8 cellular contexts compared by ENCODE assay signal in genomic region chrX:19343462-19344206, GRCh38. TPM values are rescaled to one million over a fixed set of nuclear protein-coding genes. Genes with fewer than 3 reads are reported as not detected.
DNase-seq lines count a peak whose midpoint lies in the region; ATAC-seq and TF ChIP-seq lines count a peak whose summit lies in the region.

Gene PDHA1, plus strand, starts transcription at chrX:19343927. Its CDS starts 111 bp downstream, at chrX:19344038.

- intact Hi-C loops in activated B cell treated with CpG ODN at 0.5 μM for 24 hours (cut with micrococcal nuclease) = loop anchor here (1.0 to 2.0 kb wide), 4 partner anchors 359 to 1607 kb away; partner anchors contain the start of genes CDKL5, PHKA2 and SCML1
- intact Hi-C loops in spleen (cut with DNase I; ENCODE audit: low total_unique reads) = no loop called here

- no peak for TF ChIP-seq CTCF in activated B cell treated with CpG ODN at 0.5 μM for 24 hours (IDR thresholded peaks at IDR 0.05)
- peak in 2 of 11 experiments; percentile 9 to 19 for TF ChIP-seq CTCF in spleen (IDR thresholded peaks at IDR 0.05 in 8 of 11, conservative IDR thresholded peaks at IDR 0.05 in 3 of 11)

- H3K27ac Mint-ChIP-seq in activated B cell treated with CpG ODN at 0.5 μM for 24 hours = peak within 1 kb of the TSS; percentile 83
- H3K27ac Mint-ChIP-seq in immature natural killer cell = peak within 1 kb of the TSS; percentile 81 to 93 (median 90)

- H3K36me3 Mint-ChIP-seq in activated B cell treated with CpG ODN at 0.5 μM for 24 hours (ENCODE audit: low read depth) (peaks cover 12% of the 10 kb centered on the region), immature natural killer cell (no peaks in the 10 kb centered on the region)

- H3K27ac ChIP-seq in caudate nucleus (ENCODE audit: low read depth, low read length) (peak within 1 kb of the TSS; percentile 64), spleen (peak within 1 kb of the TSS; percentile 70 to 92 (median 84))

- DNase-seq in AG08395 (ENCODE audit: low spot score) (peak; percentile 94), NCI-H345 (lab: John Stamatoyannopoulos, UW) (peak; percentile 96), activated B cell treated with CpG ODN at 0.5 μM for 24 hours (peak; percentile 81), caudate nucleus (lab: John Stamatoyannopoulos, UW) (peak; percentile 2 to 94 (median 83)), immature natural killer cell (peak; percentile 90 to 92 (median 91)), spleen (peak; percentile 96)

- H3K9me3 ChIP-seq in spleen = no peaks in the 10 kb centered on the region

- H3K4me3 ChIP-seq in spleen = peak within 1 kb of the TSS; percentile 58 to 86 (median 72)

- peak; percentile 99 for ATAC-seq in HG03196 (IDR thresholded peaks at IDR 0.05; ENCODE audit: unreplicated experiment)
- ATAC-seq in activated B cell treated with CpG ODN at 0.5 μM for 24 hours (ENCODE audit: low read depth) = peak; percentile 98

- H3K4me1 ChIP-seq in spleen = peaks cover 0 to 36% (median 19%) of the 10 kb centered on the region in 6 donors

- POLR2A ChIA-PET in activated B cell treated with CpG ODN at 0.5 μM for 24 hours (lab: Charles Lee) = interaction anchor here (0.6 kb wide), 1 partner anchor 867 kb away, joined by 3 read pairs; no protein-coding TSS in a partner anchor

- peaks cover 14% of the 10 kb centered on the region for H3K4me1 Mint-ChIP-seq in activated B cell treated with CpG ODN at 0.5 μM for 24 hours
- H3K4me1 Mint-ChIP-seq in immature natural killer cell = peaks cover 9 to 11% of the 10 kb centered on the region in 2 donors

- CTCF ChIA-PET in activated B cell treated with CpG ODN at 0.5 μM for 24 hours (lab: Charles Lee) = no interaction called here

- H3K36me3 ChIP-seq in spleen = peaks cover 0 to 4% (median 0%) of the 10 kb centered on the region in 6 donors

- peaks cover 1% of the 10 kb centered on the region for H3K27me3 Mint-ChIP-seq in activated B cell treated with CpG ODN at 0.5 μM for 24 hours
- H3K27me3 Mint-ChIP-seq in immature natural killer cell (ENCODE audit: low read depth in 3 of 3) = peaks cover 3% of the 10 kb centered on the region in 3 donors

- H3K9me3 Mint-ChIP-seq in activated B cell treated with CpG ODN at 0.5 μM for 24 hours (no peaks in the 10 kb centered on the region), immature natural killer cell (no peaks in the 10 kb centered on the region)

- in situ Hi-C loops in GM18951 (cut with MboI; ENCODE audit: low sequenced_read_pairs, unreplicated experiment) = loop anchor here (25.0 kb wide), 2 partner anchors 306 to 431 kb away; no protein-coding TSS in a partner anchor

- H3K4me3 Mint-ChIP-seq in activated B cell treated with CpG ODN at 0.5 μM for 24 hours (peak within 1 kb of the TSS; percentile 88), immature natural killer cell (peak within 1 kb of the TSS; percentile 85 to 90 (median 87))

- H3K27me3 ChIP-seq in spleen (replicated peaks in 1 of 7) = peaks cover 0 to 6% (median 0%) of the 10 kb centered on the region in 7 donors

- peak; percentile 72 for TF ChIP-seq POLR2A in GM18951 (IDR thresholded peaks at IDR 0.05; ENCODE audit: extremely low read depth, insufficient read depth, insufficient read length)
- TF ChIP-seq POLR2A in spleen (IDR thresholded peaks at IDR 0.05) = peak in 2 of 3 donors; percentile 26 to 53

- WGBS in spleen, 5 donors = 0 to 43% (median 13%) methylated on average over 15 to 64 of the region's 64 CpGs

RNA-seq across cellular contexts. Expression of gene PDHA1, which starts in this region (rescaled TPM):
- total RNA-seq in activated B cell treated with CpG ODN at 0.5 μM for 24 hours (122 and 124 TPM in 2 replicates), spleen (100 to 1,000 TPM in 2 of 7 donors, 10 to 100 TPM in 5; 47.5 to 114 (median 89.2) TPM)
- polyA plus RNA-seq in immature natural killer cell (100 to 1,000 TPM in 2 of 3 donors, 10 to 100 TPM in 1; 66.6 to 117 (median 102) TPM), spleen (100 to 1,000 TPM in 1 of 3 donors, 10 to 100 TPM in 2; 88.8 to 112 (median 89.3) TPM)

Comparison
In these comparisons a context has a peak if more than half of its experiments do, and no peak if none do; other contexts are left out.
1. Peak in every context shown above with its lines: DNase-seq, ATAC-seq, H3K4me3 ChIP-seq and H3K27ac ChIP-seq.